23 cellular contexts compared by ENCODE assay signal in the genomic region with DNA sequence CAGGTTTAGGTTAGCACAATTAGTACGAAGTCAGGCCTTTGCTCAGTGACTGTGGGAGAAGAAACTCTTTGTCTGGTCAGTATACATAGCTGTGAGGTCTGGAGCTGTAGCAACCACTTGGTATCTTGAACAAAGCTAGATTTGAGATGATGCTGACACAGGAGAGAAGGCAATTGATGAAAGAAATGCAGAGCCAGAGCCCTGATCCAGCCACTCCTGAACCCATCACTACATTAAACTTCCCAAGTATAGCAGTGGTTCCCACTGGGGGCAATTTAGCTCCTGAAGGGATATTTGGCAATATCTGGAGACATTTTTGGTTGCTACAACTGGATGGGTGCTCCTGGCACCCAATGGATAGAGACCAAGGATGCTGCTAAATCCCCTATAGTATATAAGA.
DNase-seq lines count a peak whose midpoint lies in the region; ATAC-seq, FAIRE-seq and TF ChIP-seq lines count a peak whose summit lies in the region.
"Had no signal": no experiment of that assay in that cellular context is flagged by ENCODE, and none has a peak within 500 bp of the region (broad histone marks: within the 10 kb centered on the region; RNA-seq: fewer than 3 reads in every experiment).

No MANE protein-coding gene starts in this region.

- H3K4me1 ChIP-seq in HUES48 (ENCODE audit: control insufficient read depth, insufficient read depth, low read length) (peaks cover 19% of the 10 kb centered on the region), keratinocyte (ENCODE audit: control insufficient read depth, extremely low read depth, insufficient read depth, low read length) (peaks cover 17% of the 10 kb centered on the region), tibial artery (peaks cover 0 to 28% (median 9%) of the 10 kb centered on the region in 4 donors)
- no peaks in the 10 kb centered on the region for H3K4me1 ChIP-seq in CD4-positive, alpha-beta memory T cell (ENCODE audit: insufficient read depth, low read length)
- H3K4me1 ChIP-seq: SJCRH30 had no signal

- H4K20me1 ChIP-seq in keratinocyte (ENCODE audit: control insufficient read depth, extremely low read depth, insufficient read depth, low read length), result no peaks in the 10 kb centered on the region

- no peaks in the 10 kb centered on the region for H3K79me2 ChIP-seq in keratinocyte (ENCODE audit: control insufficient read depth, insufficient read depth, low read length)

- dilution Hi-C loops in keratinocyte (cut with MboI; ENCODE audit: extremely low pct_ligation_motif_present, low sequenced_read_pairs), result no loop called here

- no peak for TF ChIP-seq CTCF in brain microvascular endothelial cell (IDR thresholded peaks at IDR 0.05; ENCODE audit: low read depth, low read length, missing control alignments)
- no peak for TF ChIP-seq CTCF in keratinocyte (optimal IDR thresholded peaks at IDR 0.05 in 1 of 3, IDR thresholded peaks at IDR 0.05 in 1 of 3, conservative IDR thresholded peaks at IDR 0.05 in 1 of 3; ENCODE audit: extremely low read depth in 1 of 3, insufficient read depth in 2 of 3, low read length in 3 of 3)
- no peak for TF ChIP-seq CTCF in tibial artery (IDR thresholded peaks at IDR 0.05)

- CTCF ChIA-PET in CD4-positive, alpha-beta memory T cell (lab: Charles Lee; ENCODE audit: partially characterized antibody), result interaction anchor here (1.8 kb wide), 1 partner anchor 659 kb away, joined by 5 read pairs; no protein-coding TSS in a partner anchor

- intact Hi-C loops in tibial artery (cut with DNase I; ENCODE audit: low total_unique reads), result no loop called here
- intact Hi-C loops in CD4-positive, alpha-beta memory T cell (cut with micrococcal nuclease), result no loop called here

- H3K36me3 ChIP-seq in HUES48 (ENCODE audit: control insufficient read depth, insufficient read depth, low read length), result no peaks in the 10 kb centered on the region
- H3K36me3 ChIP-seq in brain microvascular endothelial cell (replicated peaks), result no peaks in the 10 kb centered on the region
- H3K36me3 ChIP-seq in keratinocyte (ENCODE audit: control insufficient read depth in 2 of 2, extremely low read depth in 1 of 2, insufficient read depth in 2 of 2, low read length in 2 of 2), result no peaks in the 10 kb centered on the region
- H3K36me3 ChIP-seq in tibial artery, result no peaks in the 10 kb centered on the region
- H3K36me3 ChIP-seq in CD4-positive, alpha-beta memory T cell (ENCODE audit: insufficient read depth, low read length), result no peaks in the 10 kb centered on the region
- H3K36me3 ChIP-seq: sigmoid colon, SJCRH30 had no signal

- no peak overlapping the region for H3K4me2 ChIP-seq in keratinocyte (ENCODE audit: control insufficient read depth, extremely low read depth, insufficient read depth, low read depth, low read length)

- H3K4me3 ChIP-seq in HUES48 (ENCODE audit: low read depth, low read length), result no peak overlapping the region
- no peak overlapping the region for H3K4me3 ChIP-seq in brain microvascular endothelial cell (ENCODE audit: low read depth, low read length)
- H3K4me3 ChIP-seq in keratinocyte (ENCODE audit: control insufficient read depth in 2 of 3, extremely low read depth in 1 of 3, insufficient read depth in 2 of 3, low read depth in 1 of 3, low read length in 3 of 3), result no peak overlapping the region
- no peak overlapping the region for H3K4me3 ChIP-seq in tibial artery
- no peak overlapping the region for H3K4me3 ChIP-seq in CD4-positive, alpha-beta memory T cell (ENCODE audit: low read length in 2 of 2)
- H3K4me3 ChIP-seq: sigmoid colon, SJCRH30 had no signal

- in situ Hi-C loops in brain microvascular endothelial cell (cut with HindIII; ENCODE audit: low pct_ligation_motif_present, low sequenced_read_pairs), result no loop called here

- no peak overlapping the region for H3K9ac ChIP-seq in HUES48 (ENCODE audit: low read depth, low read length)
- H3K9ac ChIP-seq in keratinocyte (ENCODE audit: control insufficient read depth, extremely low read depth, insufficient read depth, low read length), result no peak overlapping the region

- H3K27me3 ChIP-seq in HUES48 (ENCODE audit: control insufficient read depth, insufficient read depth, low read length), result no peaks in the 10 kb centered on the region
- H3K27me3 ChIP-seq in brain microvascular endothelial cell (replicated peaks), result no peaks in the 10 kb centered on the region
- no peaks in the 10 kb centered on the region for H3K27me3 ChIP-seq in keratinocyte (ENCODE audit: control insufficient read depth, extremely low read depth, insufficient read depth, low read length)
- no peaks in the 10 kb centered on the region for H3K27me3 ChIP-seq in tibial artery
- H3K27me3 ChIP-seq in CD4-positive, alpha-beta memory T cell (ENCODE audit: insufficient read depth, low read length), result no peaks in the 10 kb centered on the region
- H3K27me3 ChIP-seq: sigmoid colon, SJCRH30 had no signal

- no peaks in the 10 kb centered on the region for H3K9me3 ChIP-seq in HUES48 (ENCODE audit: control insufficient read depth, insufficient read depth, low read length)
- H3K9me3 ChIP-seq in keratinocyte (ENCODE audit: control insufficient read depth, low read depth, low read length), result peaks cover 2% of the 10 kb centered on the region
- H3K9me3 ChIP-seq in tibial artery, result no peaks in the 10 kb centered on the region
- H3K9me3 ChIP-seq in CD4-positive, alpha-beta memory T cell (ENCODE audit: control insufficient read depth in 1 of 2, low read length in 2 of 2), result no peaks in the 10 kb centered on the region
- H3K9me3 ChIP-seq: sigmoid colon, SJCRH30 had no signal

- no peaks in the 10 kb centered on the region for H3K9me3 Mint-ChIP-seq in CD4-positive, alpha-beta memory T cell
- H3K9me3 Mint-ChIP-seq: activated T-cell treated with anti-CD3 and anti-CD28 coated beads, Interleukin-2, amount 50 U/mL, for 72 hours; central memory CD8-positive, alpha-beta T cell; nephron progenitor cell had no signal

- H3K27me3 Mint-ChIP-seq in CD4-positive, alpha-beta memory T cell, result peaks cover 7 to 13% of the 10 kb centered on the region in 2 donors

- ATAC-seq in HG03469 (IDR thresholded peaks at IDR 0.05; ENCODE audit: unreplicated experiment), result no peak
- ATAC-seq: T-helper 17 cell had no signal

- DNase-seq in brain microvascular endothelial cell (no peak), keratinocyte (ENCODE audit: low read depth, low spot score) (no peak), tibial artery (no peak), Kasumi-1 (lab: John Stamatoyannopoulos, UW) (no peak)
- DNase-seq in CD4-positive, alpha-beta memory T cell, result no peak
- DNase-seq: activated CD4-positive, alpha-beta T cell treated with anti-CD3 and anti-CD28 coated beads for 4 hours; activated naive CD4-positive, alpha-beta T cell treated with anti-CD3 and anti-CD28 coated beads, Interleukin-2, amount 50 U/mL, for 16 hours; activated T-cell treated with anti-CD3 and anti-CD28 coated beads, Interleukin-2, amount 50 U/mL, for 72 hours; anterior cingulate cortex; DMS79 treated with DMSO at 0.1 percent for 48 hours; head of caudate nucleus; Karpas-422; NCI-H1048; NCI-H2029; NCI-H82; nephron progenitor cell; posterior cingulate gyrus; sigmoid colon; T-helper 17 cell had no signal

- H2AFZ ChIP-seq in keratinocyte (ENCODE audit: control insufficient read depth, low read length), result no peak overlapping the region

- no peaks in the 10 kb centered on the region for H3K9me1 ChIP-seq in keratinocyte (ENCODE audit: control insufficient read depth, extremely low read depth, insufficient read depth, low read length)

- peak overlapping the region; percentile 74 for H3K27ac ChIP-seq in HUES48 (ENCODE audit: low read depth, low read length)
- H3K27ac ChIP-seq in brain microvascular endothelial cell, result peak overlapping the region; percentile 84
- peak overlapping the region; percentile 89 for H3K27ac ChIP-seq in keratinocyte (ENCODE audit: control insufficient read depth, insufficient read depth, low read length)
- peak overlapping the region; percentile 43 to 61 for H3K27ac ChIP-seq in tibial artery
- H3K27ac ChIP-seq in CD4-positive, alpha-beta memory T cell (ENCODE audit: low read depth, low read length), result no peak overlapping the region
- H3K27ac ChIP-seq: sigmoid colon, SJCRH30 had no signal

- H3K4me3 Mint-ChIP-seq in CD4-positive, alpha-beta memory T cell, result no peak overlapping the region
- H3K4me3 Mint-ChIP-seq: activated T-cell treated with anti-CD3 and anti-CD28 coated beads, Interleukin-2, amount 50 U/mL, for 72 hours; central memory CD8-positive, alpha-beta T cell; nephron progenitor cell; T-helper 17 cell had no signal

- FAIRE-seq in keratinocyte (lab: Jason Lieb, UNC), result no peak

- POLR2A ChIA-PET in CD4-positive, alpha-beta memory T cell (lab: Charles Lee; ENCODE audit: partially characterized antibody), result no interaction called here

- H3K36me3 Mint-ChIP-seq in CD4-positive, alpha-beta memory T cell, result no peaks in the 10 kb centered on the region

- H3K27ac Mint-ChIP-seq in CD4-positive, alpha-beta memory T cell, result no peak overlapping the region
- H3K27ac Mint-ChIP-seq: activated T-cell treated with anti-CD3 and anti-CD28 coated beads, Interleukin-2, amount 50 U/mL, for 72 hours; nephron progenitor cell; T-helper 17 cell had no signal

- H3K4me1 Mint-ChIP-seq in CD4-positive, alpha-beta memory T cell, result peaks cover 0 to 4% (median under 1%) of the 10 kb centered on the region in 4 donors
